In the genomic region with DNA sequence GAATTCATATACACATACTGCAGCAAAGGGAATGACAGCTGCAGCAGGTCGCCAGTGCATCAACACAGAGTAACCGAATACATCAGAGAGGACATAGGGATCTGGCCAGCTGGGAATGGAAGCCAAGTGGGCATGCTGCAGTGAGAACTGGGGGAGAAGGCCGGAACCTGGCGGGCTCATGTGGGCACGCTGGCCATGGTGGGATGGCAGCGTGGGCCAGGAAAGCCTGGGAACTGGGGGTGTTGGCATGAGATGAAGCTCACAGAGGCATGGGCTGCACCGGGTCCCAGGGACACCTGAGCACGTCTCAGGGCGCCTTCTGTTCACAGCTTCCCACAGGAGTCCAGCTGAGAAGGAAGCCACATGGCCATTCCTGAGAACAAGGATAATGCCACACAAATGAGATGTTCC, we compare ENCODE assay signal across 23 cellular contexts.
"Had no signal": no experiment of that assay in that cellular context is flagged by ENCODE, and none has a peak within 500 bp of the region (broad histone marks: within the 10 kb centered on the region; RNA-seq: fewer than 3 reads in every experiment).

No MANE protein-coding gene starts in this region.

- H3K4me3 ChIP-seq: adrenal gland, ascending aorta, heart left ventricle, thyroid gland had no signal

- H3K27me3 ChIP-seq: adrenal gland, ascending aorta, heart left ventricle, thyroid gland had no signal

- H3K4me3 Mint-ChIP-seq: activated B cell treated with CpG ODN at 0.5 μM for 24 hours; activated CD4-positive, alpha-beta T cell treated with anti-CD3 and anti-CD28 coated beads for 36 hours; activated naive CD8-positive, alpha-beta T cell; activated T-cell treated with anti-CD3 and anti-CD28 coated beads, Interleukin-2, amount 50 U/mL, for 24 hours; central memory CD8-positive, alpha-beta T cell; naive thymus-derived CD4-positive, alpha-beta T cell; stimulated activated naive CD8-positive, alpha-beta T cell treated with anti-CD3 and anti-CD28 coated beads, Interleukin-15, Interleukin-2, amounts not matched to agents 100 ng/mL and 50 ng/mL, for 24 hours; T-helper 17 cell had no signal

- H3K27ac ChIP-seq: adrenal gland, ascending aorta, epithelial cell of prostate, heart left ventricle, neutrophil, thyroid gland had no signal

- DNase-seq: activated B cell treated with CpG ODN at 0.5 μM for 24 hours; activated CD4-positive, alpha-beta T cell treated with anti-CD3 and anti-CD28 coated beads for 36 hours; activated CD4-positive, alpha-beta T cell treated with anti-CD3 and anti-CD28 coated beads, Interleukin-2, amount 50 U/mL, for 4 hours; activated CD8-positive, alpha-beta memory T cell treated with anti-CD3 and anti-CD28 coated beads for 24 hours; activated CD8-positive, alpha-beta memory T cell treated with anti-CD3 and anti-CD28 coated beads, Interleukin-2, amount 50 U/mL, for 4 hours; activated naive CD4-positive, alpha-beta T cell; activated T-cell treated with anti-CD3 and anti-CD28 coated beads, Interleukin-2, amount 50 U/mL, for 24 hours; adrenal gland; cortex of kidney; heart left ventricle; mesenchymal stem cell; naive thymus-derived CD4-positive, alpha-beta T cell; stimulated activated CD4-positive, alpha-beta T cell treated with anti-CD3 and anti-CD28 coated beads, Interleukin-1b, Interleukin-23, amount 100 ng/mL, for 48 hours; SW 1271; T-helper 17 cell; thyroid gland had no signal

- H3K36me3 Mint-ChIP-seq: activated naive CD8-positive, alpha-beta T cell; naive thymus-derived CD4-positive, alpha-beta T cell had no signal

- H3K9me3 ChIP-seq: adrenal gland, ascending aorta, neutrophil, thyroid gland had no signal

- H3K27ac Mint-ChIP-seq: activated B cell treated with CpG ODN at 0.5 μM for 24 hours; activated CD4-positive, alpha-beta T cell treated with anti-CD3 and anti-CD28 coated beads for 36 hours; activated naive CD8-positive, alpha-beta T cell; activated T-cell treated with anti-CD3 and anti-CD28 coated beads, Interleukin-2, amount 50 U/mL, for 24 hours; activated T-helper 2 cell treated with anti-CD3 and anti-CD28 coated beads, Interferon-gamma antibody, Interleukin-2, Interleukin-4, amounts not matched to agents 10 μg/mL and 5 μg/mL and 100 μg/mL, durations not matched to agents 14 hours and 24 hours and 36 hours; stimulated activated naive CD8-positive, alpha-beta T cell treated with anti-CD3 and anti-CD28 coated beads, Interleukin-15, Interleukin-2, amounts not matched to agents 100 ng/mL and 50 ng/mL, for 24 hours; T-helper 17 cell had no signal

- H3K9me3 Mint-ChIP-seq: activated B cell treated with CpG ODN at 0.5 μM for 24 hours; activated T-cell treated with anti-CD3 and anti-CD28 coated beads, Interleukin-2, amount 50 U/mL, for 24 hours; activated T-helper 2 cell treated with anti-CD3 and anti-CD28 coated beads, Interferon-gamma antibody, Interleukin-2, Interleukin-4, amounts not matched to agents 10 μg/mL and 5 μg/mL and 100 μg/mL, durations not matched to agents 14 hours and 24 hours and 36 hours; central memory CD8-positive, alpha-beta T cell; stimulated activated naive CD8-positive, alpha-beta T cell treated with anti-CD3 and anti-CD28 coated beads, Interleukin-15, Interleukin-2, amounts not matched to agents 100 ng/mL and 50 ng/mL, for 24 hours had no signal

- H3K27me3 Mint-ChIP-seq: stimulated activated naive CD8-positive, alpha-beta T cell treated with anti-CD3 and anti-CD28 coated beads, Interleukin-15, Interleukin-2, amounts not matched to agents 100 ng/mL and 50 ng/mL, for 24 hours had no signal

- H3K36me3 ChIP-seq: adrenal gland, ascending aorta, heart left ventricle, neutrophil, thyroid gland had no signal

- H3K4me1 ChIP-seq: adrenal gland, ascending aorta, thyroid gland had no signal

- ATAC-seq: activated CD4-positive, alpha-beta T cell treated with anti-CD3 and anti-CD28 coated beads for 36 hours; naive thymus-derived CD4-positive, alpha-beta T cell; T-helper 17 cell had no signal

- H3K4me1 Mint-ChIP-seq: activated B cell treated with CpG ODN at 0.5 μM for 24 hours; activated CD4-positive, alpha-beta T cell treated with anti-CD3 and anti-CD28 coated beads for 36 hours; central memory CD8-positive, alpha-beta T cell; naive thymus-derived CD4-positive, alpha-beta T cell; T-helper 17 cell had no signal
